8 cellular contexts compared by ENCODE assay signal in genomic region chr11:10654211-10655150, GRCh38. TPM values are rescaled to one million over a fixed set of nuclear protein-coding genes. Genes with fewer than 3 reads are reported as not detected.
DNase-seq lines count a peak whose midpoint lies in the region; ATAC-seq and TF ChIP-seq lines count a peak whose summit lies in the region.

No MANE protein-coding gene starts in this region.

- DNase-seq in ELR (ENCODE audit: low read depth) (peak; percentile 62), NCI-H187 treated with DMSO at 0.1 percent for 48 hours (lab: John Stamatoyannopoulos, UW) (peak; percentile 48), fibroblast of lung (ENCODE audit: low read depth in 2 of 2) (peak; percentile 76 to 84), cerebellar nuclear complex (lab: John Stamatoyannopoulos, UW) (no peak)
- DNase-seq in activated CD4-positive, alpha-beta T cell treated with anti-CD3 and anti-CD28 coated beads for 4 hours: peak; percentile 11 to 38

- no peak overlapping the region for H3K4me3 ChIP-seq in fibroblast of lung (replicated peaks in 1 of 4; ENCODE audit: control extremely low read depth in 1 of 4, insufficient read depth in 1 of 4, low read depth in 3 of 4, low read length in 4 of 4)

- peak; percentile 49 to 76 for TF ChIP-seq CTCF in fibroblast of lung (conservative IDR thresholded peaks at IDR 0.05 in 1 of 2, IDR thresholded peaks at IDR 0.05 in 1 of 2; ENCODE audit: low read depth in 1 of 2, low read length in 2 of 2)
- TF ChIP-seq CTCF in nephron (IDR thresholded peaks at IDR 0.05; ENCODE audit: unreplicated experiment in 3 of 3): peak; percentile 44 to 56 (median 53)

- H3K79me2 ChIP-seq in fibroblast of lung (ENCODE audit: control insufficient read depth, insufficient read depth, low read length): no peaks in the 10 kb centered on the region

- ATAC-seq in GM21526 (IDR thresholded peaks at IDR 0.05; ENCODE audit: low FRiP score, unreplicated experiment): peak; percentile 46
- ATAC-seq in HG02840 (IDR thresholded peaks at IDR 0.05; ENCODE audit: low FRiP score, unreplicated experiment): no peak

- H3K9ac ChIP-seq in fibroblast of lung (ENCODE audit: insufficient read depth, low read length): no peak overlapping the region

- no peak overlapping the region for H3K4me3 Mint-ChIP-seq in nephron

- no peak overlapping the region for H2AFZ ChIP-seq in fibroblast of lung (ENCODE audit: low read length)

- H3K27ac Mint-ChIP-seq in nephron: peak overlapping the region in 2 of 3 experiments; percentile 30 to 45

- no peaks in the 10 kb centered on the region for H4K20me1 ChIP-seq in fibroblast of lung (ENCODE audit: control insufficient read depth, extremely low read depth, insufficient read depth, low read length)

- H3K9me3 Mint-ChIP-seq in nephron: no peaks in the 10 kb centered on the region

- H3K4me1 Mint-ChIP-seq in nephron: peaks cover 64% of the 10 kb centered on the region

- no peak overlapping the region for H3K4me2 ChIP-seq in fibroblast of lung (ENCODE audit: extremely low read depth, insufficient read depth, low read length)

- H3K36me3 ChIP-seq in fibroblast of lung (ENCODE audit: control insufficient read depth, insufficient read depth, low read length): peaks cover 10% of the 10 kb centered on the region

- no peaks in the 10 kb centered on the region for H3K27me3 Mint-ChIP-seq in nephron (ENCODE audit: low read depth)

- H3K27ac ChIP-seq in fibroblast of lung (ENCODE audit: insufficient read depth, low read length): no peak overlapping the region

- H3K36me3 Mint-ChIP-seq in nephron (ENCODE audit: low read depth): no peaks in the 10 kb centered on the region

- H3K27me3 ChIP-seq in fibroblast of lung (ENCODE audit: control insufficient read depth, insufficient read depth, low read length): no peaks in the 10 kb centered on the region

- no peaks in the 10 kb centered on the region for H3K9me3 ChIP-seq in fibroblast of lung (ENCODE audit: control insufficient read depth, insufficient read depth, low read depth, low read length)

- peaks cover 49% of the 10 kb centered on the region for H3K4me1 ChIP-seq in fibroblast of lung (ENCODE audit: control insufficient read depth, extremely low read depth, insufficient read depth, low read length)

RNA-seq across cellular contexts. Expression of gene IRAG1, which starts 39.1 kb away (rescaled TPM):
- 25.7 and 55.5 TPM in 2 replicates for total RNA-seq in fibroblast of lung
- 21.8 and 90.0 TPM in 2 replicates for polyA plus RNA-seq in fibroblast of lung
- polyA plus RNA-seq in fibroblast of lung (2012): 16.3 and 72.4 TPM in 2 replicates
- 24.8 and 115 TPM in 2 replicates for polyA minus RNA-seq in fibroblast of lung (ENCODE audit: low replicate concordance)

Comparison
In these comparisons a context has a peak if more than half of its experiments do, and no peak if none do; other contexts are left out.
1. DNase-seq: peak in ELR (single experiment), NCI-H187 treated with DMSO at 0.1 percent for 48 hours (single experiment), activated CD4-positive, alpha-beta T cell treated with anti-CD3 and anti-CD28 coated beads for 4 hours (2 of 2) and fibroblast of lung (2 of 2); none in cerebellar nuclear complex (0 of 2).